In genomic region chr13:41005709-41006108, GRCh38 we compare ENCODE assay signal across 10 cellular contexts. TPM values are rescaled to one million over a fixed set of nuclear protein-coding genes. Genes with fewer than 3 reads are reported as not detected.
DNase-seq lines count a peak whose midpoint lies in the region; ATAC-seq and TF ChIP-seq lines count a peak whose summit lies in the region.
"Had no signal": no experiment of that assay in that cellular context is flagged by ENCODE, and none has a peak within 500 bp of the region (broad histone marks: within the 10 kb centered on the region; RNA-seq: fewer than 3 reads in every experiment).

No MANE protein-coding gene starts in this region.

- no peaks in the 10 kb centered on the region for H3K27me3 Mint-ChIP-seq in chondrocyte (ENCODE audit: low read depth)

- no peaks in the 10 kb centered on the region for H3K9me3 Mint-ChIP-seq in chondrocyte (ENCODE audit: low read depth)

- no peak for ATAC-seq in Right ventricle myocardium inferior
- no peak for ATAC-seq in GM21423 (IDR thresholded peaks at IDR 0.05; ENCODE audit: unreplicated experiment)

- H3K36me3 ChIP-seq in OCI-LY1 (ENCODE audit: insufficient read depth, low read length), result peaks cover 16% of the 10 kb centered on the region
- no peaks in the 10 kb centered on the region for H3K36me3 ChIP-seq in spleen

- TF ChIP-seq POLR2A in spleen (IDR thresholded peaks at IDR 0.05), result no peak

- H3K9me3 ChIP-seq in OCI-LY1 (ENCODE audit: low read length), result no peaks in the 10 kb centered on the region
- H3K9me3 ChIP-seq in spleen, result no peaks in the 10 kb centered on the region

- H3K9me2 ChIP-seq in OCI-LY1 (ENCODE audit: low read depth, low read length), result no peaks in the 10 kb centered on the region

- peak overlapping the region; percentile 75 for H3K9ac ChIP-seq in OCI-LY1 (ENCODE audit: low read length)

- TF ChIP-seq CTCF in GM12865 (IDR thresholded peaks at IDR 0.05; ENCODE audit: insufficient read depth, low read depth, low read length, missing control alignments), result no peak
- TF ChIP-seq CTCF in OCI-LY1 (IDR thresholded peaks at IDR 0.05; ENCODE audit: low read length), result no peak
- no peak for TF ChIP-seq CTCF in chondrocyte (IDR thresholded peaks at IDR 0.05)
- TF ChIP-seq CTCF in spleen (IDR thresholded peaks at IDR 0.05 in 8 of 11, conservative IDR thresholded peaks at IDR 0.05 in 3 of 11), result no peak

- peaks cover 32% of the 10 kb centered on the region for H3K4me1 Mint-ChIP-seq in chondrocyte (ENCODE audit: low read depth)

- intact Hi-C loops in spleen (cut with DNase I; ENCODE audit: low total_unique reads), result no loop called here
- intact Hi-C loops in Right ventricle myocardium inferior (cut with DNase I), result no loop called here

- H3K27ac ChIP-seq in OCI-LY1 (ENCODE audit: low read depth, low read length, poor library complexity, severe bottlenecking) (peak overlapping the region; percentile 98), spleen (peak overlapping the region; percentile 24 to 86 (median 79))

- H3K4me3 ChIP-seq in GM12865 (ENCODE audit: low read depth, low read length) (peak overlapping the region; percentile 49), OCI-LY1 (ENCODE audit: low read depth, low read length, poor library complexity, severe bottlenecking) (peak overlapping the region; percentile 61), spleen (peak overlapping the region in 1 of 8 donors; percentile 35)

- peaks cover 13% of the 10 kb centered on the region; the same call in 1 of the 2 replicates for H3F3A ChIP-seq in OCI-LY1 (ENCODE audit: insufficient read depth, low read length)

- no peak for DNase-seq in GM12865 (ENCODE audit: low read depth)
- DNase-seq in chondrocyte (ENCODE audit: low spot score), result no peak
- DNase-seq in spleen, result no peak
- DNase-seq in hepatic stellate cell (ENCODE audit: low spot score), result no peak
- no peak for DNase-seq in Right ventricle myocardium inferior (ENCODE audit: missing footprints)
- DNase-seq: activated CD8-positive, alpha-beta memory T cell treated with anti-CD3 and anti-CD28 coated beads, Interleukin-2, amount 50 U/mL, for 48 hours; caudate nucleus; NCI-H1105 had no signal

- H3K4me3 Mint-ChIP-seq in chondrocyte (ENCODE audit: unreplicated experiment), result no peak overlapping the region

- H3K4me1 ChIP-seq in OCI-LY1 (ENCODE audit: insufficient read depth, low read length, severe bottlenecking) (peaks cover 97% of the 10 kb centered on the region), spleen (peaks cover 31 to 100% (median 94%) of the 10 kb centered on the region in 6 donors)

- no peaks in the 10 kb centered on the region for H4K20me1 ChIP-seq in OCI-LY1 (ENCODE audit: insufficient read depth, low read length)

- H3K4me2 ChIP-seq in OCI-LY1 (ENCODE audit: low read length), result peak overlapping the region; percentile 94

- H2AFZ ChIP-seq in OCI-LY1 (ENCODE audit: low read length), result no peak overlapping the region

- H3K27ac Mint-ChIP-seq in chondrocyte (ENCODE audit: unreplicated experiment), result peak overlapping the region; percentile 10

- H3K36me3 Mint-ChIP-seq in chondrocyte (ENCODE audit: low read depth), result no peaks in the 10 kb centered on the region

- H3K27me3 ChIP-seq in OCI-LY1 (ENCODE audit: insufficient read depth, low read length), result no peaks in the 10 kb centered on the region
- H3K27me3 ChIP-seq in spleen (replicated peaks in 1 of 7), result no peaks in the 10 kb centered on the region

- H3K79me2 ChIP-seq in OCI-LY1 (ENCODE audit: insufficient read depth, low read length), result peaks cover 98% of the 10 kb centered on the region

RNA-seq across cellular contexts. Expression of gene ELF1, which starts 13.4 kb away (rescaled TPM):
- total RNA-seq in chondrocyte (45.7 to 46.7 TPM (median 45.8 TPM) in 3 replicates), spleen (100 to 1,000 TPM; 107 to 146 (median 124) TPM), Right ventricle myocardium inferior (36.7 TPM)
- 10 to 100 TPM; 18.0 to 33.7 (median 28.3) TPM for polyA plus RNA-seq in spleen

RNA-seq across cellular contexts. Expression of gene WBP4, which starts 55.6 kb away (rescaled TPM):
- total RNA-seq in chondrocyte (5.1 to 5.8 TPM (median 5.3 TPM) in 3 replicates), spleen (1 to 10 TPM; 7.0 to 9.2 (median 8.0) TPM), Right ventricle myocardium inferior (20.3 TPM)
- 1 to 10 TPM; 7.9 to 9.1 (median 9.0) TPM for polyA plus RNA-seq in spleen
